9 cellular contexts compared by ENCODE assay signal in genomic region chr6:136762022-136762975, GRCh38. TPM values are rescaled to one million over a fixed set of nuclear protein-coding genes. Genes with fewer than 3 reads are reported as not detected.
DNase-seq lines count a peak whose midpoint lies in the region; ATAC-seq and TF ChIP-seq lines count a peak whose summit lies in the region.
"Had no signal": no experiment of that assay in that cellular context is flagged by ENCODE, and none has a peak within 500 bp of the region (broad histone marks: within the 10 kb centered on the region; RNA-seq: fewer than 3 reads in every experiment).

No MANE protein-coding gene starts in this region.

- peak overlapping the region; percentile 75 to 92 for H3K4me3 Mint-ChIP-seq in activated T-cell treated with anti-CD3 and anti-CD28 coated beads, Interleukin-2, amount 50 U/mL, for 72 hours

- H3K27me3 ChIP-seq in adrenal gland (no peaks in the 10 kb centered on the region), lung (ENCODE audit: control insufficient read depth, insufficient read depth) (no peaks in the 10 kb centered on the region), upper lobe of left lung (no peaks in the 10 kb centered on the region), brain microvascular endothelial cell (replicated peaks) (no peaks in the 10 kb centered on the region)

- in situ Hi-C loops in brain microvascular endothelial cell (cut with HindIII; ENCODE audit: low pct_ligation_motif_present, low sequenced_read_pairs): no loop called here

- no peak for TF ChIP-seq CTCF in adrenal gland (IDR thresholded peaks at IDR 0.05)
- TF ChIP-seq CTCF in lung (IDR thresholded peaks at IDR 0.05; ENCODE audit: control extremely low read depth, extremely low read depth): no peak
- no peak for TF ChIP-seq CTCF in upper lobe of left lung (IDR thresholded peaks at IDR 0.05)
- no peak for TF ChIP-seq CTCF in brain microvascular endothelial cell (IDR thresholded peaks at IDR 0.05; ENCODE audit: low read depth, low read length, missing control alignments)

- H3K27ac ChIP-seq in adrenal gland: peak overlapping the region in 4 of 5 donors; percentile 22 to 75 (median 42)
- H3K27ac ChIP-seq in lung (ENCODE audit: low read depth in 1 of 2, low read length in 1 of 2): peak overlapping the region; percentile 2 to 84
- peak overlapping the region; percentile 48 to 81 (median 60) for H3K27ac ChIP-seq in upper lobe of left lung
- no peak overlapping the region for H3K27ac ChIP-seq in brain microvascular endothelial cell

- peaks cover 55% of the 10 kb centered on the region for H3K4me1 Mint-ChIP-seq in activated T-cell treated with anti-CD3 and anti-CD28 coated beads, Interleukin-2, amount 50 U/mL, for 72 hours (ENCODE audit: low read depth)

- WGBS in adrenal gland, 4 donors: 39 to 45% (median 41%) methylated on average over 3 of the region's 3 CpGs
- WGBS in lung, 2 donors: 29 to 40% methylated on average over 3 of the region's 3 CpGs
- 28 to 32% methylated on average over 3 of the region's 3 CpGs for WGBS in upper lobe of left lung, 2 donors

- no peaks in the 10 kb centered on the region for H3K36me3 ChIP-seq in adrenal gland (replicated peaks in 1 of 2)
- H3K36me3 ChIP-seq in lung (ENCODE audit: control insufficient read depth in 2 of 2, insufficient read depth in 2 of 2, low read length in 2 of 2): no peaks in the 10 kb centered on the region
- no peaks in the 10 kb centered on the region for H3K36me3 ChIP-seq in upper lobe of left lung
- H3K36me3 ChIP-seq in brain microvascular endothelial cell (replicated peaks): no peaks in the 10 kb centered on the region

- intact Hi-C loops in adrenal gland (cut with DNase I): no loop called here

- H3K36me3 Mint-ChIP-seq in activated T-cell treated with anti-CD3 and anti-CD28 coated beads, Interleukin-2, amount 50 U/mL, for 72 hours (ENCODE audit: insufficient read depth in 2 of 2): peaks cover 0 to 3% of the 10 kb centered on the region in 2 donors

- H3K9me3 Mint-ChIP-seq in activated T-cell treated with anti-CD3 and anti-CD28 coated beads, Interleukin-2, amount 50 U/mL, for 72 hours: no peaks in the 10 kb centered on the region

- H3K4me1 ChIP-seq in adrenal gland (replicated peaks in 1 of 2) (peaks cover 65 to 90% of the 10 kb centered on the region in 2 donors), lung (ENCODE audit: control insufficient read depth in 2 of 2, insufficient read depth in 2 of 2, low read length in 2 of 2) (peaks cover 22 to 31% of the 10 kb centered on the region in 2 donors), upper lobe of left lung (peaks cover 37 to 67% (median 65%) of the 10 kb centered on the region in 4 donors)

- H3K27me3 Mint-ChIP-seq in activated T-cell treated with anti-CD3 and anti-CD28 coated beads, Interleukin-2, amount 50 U/mL, for 72 hours (ENCODE audit: low read depth): no peaks in the 10 kb centered on the region

- H3K4me3 ChIP-seq in adrenal gland: no peak overlapping the region
- no peak overlapping the region for H3K4me3 ChIP-seq in lung
- peak overlapping the region in 2 of 4 donors; percentile 2 to 14 for H3K4me3 ChIP-seq in upper lobe of left lung
- no peak overlapping the region for H3K4me3 ChIP-seq in brain microvascular endothelial cell (ENCODE audit: low read depth, low read length)

- DNase-seq in activated T-cell treated with anti-CD3 and anti-CD28 coated beads, Interleukin-2, amount 50 U/mL, for 72 hours: no peak
- no peak for DNase-seq in activated T-cell treated with anti-CD3 and anti-CD28 coated beads for 4 hours
- no peak for DNase-seq in adrenal gland
- DNase-seq in lung (ENCODE audit: low spot score): no peak
- DNase-seq in upper lobe of left lung: no peak
- DNase-seq in brain microvascular endothelial cell: no peak
- no peak for DNase-seq in NCI-H748 (lab: John Stamatoyannopoulos, UW; ENCODE audit: unreplicated experiment)
- DNase-seq: stimulated activated CD4-positive, alpha-beta T cell treated with anti-CD3 and anti-CD28 coated beads, Interleukin-4, amount 100 ng/mL, for 1 hour had no signal

- no peak for TF ChIP-seq EP300 in upper lobe of left lung (IDR thresholded peaks at IDR 0.05)

- no peak for ATAC-seq in activated T-cell treated with anti-CD3 and anti-CD28 coated beads, Interleukin-2, amount 50 U/mL, for 72 hours (replicated peaks in 1 of 2)
- no peak for ATAC-seq in lung (ENCODE audit: insufficient read depth, low FRiP score)
- ATAC-seq in upper lobe of left lung (ENCODE audit: low FRiP score in 2 of 2): no peak
- no peak for ATAC-seq in HG02970 (IDR thresholded peaks at IDR 0.05; ENCODE audit: low FRiP score, unreplicated experiment)

- peak overlapping the region; percentile 93 for H3K27ac Mint-ChIP-seq in activated T-cell treated with anti-CD3 and anti-CD28 coated beads, Interleukin-2, amount 50 U/mL, for 72 hours

- H3K9me3 ChIP-seq in adrenal gland (replicated peaks in 1 of 3) (no peaks in the 10 kb centered on the region), lung (ENCODE audit: control insufficient read depth in 2 of 2, insufficient read depth in 1 of 2, low read length in 1 of 2) (no peaks in the 10 kb centered on the region), upper lobe of left lung (no peaks in the 10 kb centered on the region)

- TF ChIP-seq POLR2A in adrenal gland (IDR thresholded peaks at IDR 0.05) (no peak), upper lobe of left lung (IDR thresholded peaks at IDR 0.05) (no peak)

RNA-seq across cellular contexts. Expression of gene MAP3K5, which starts 30.0 kb away (rescaled TPM):
- 10 to 100 TPM; 12.8 to 18.5 TPM for total RNA-seq in activated T-cell treated with anti-CD3 and anti-CD28 coated beads, Interleukin-2, amount 50 U/mL, for 72 hours
- total RNA-seq in adrenal gland (100 to 1,000 TPM; 139 to 306 (median 247) TPM), lung (10 to 100 TPM; 25.5 to 28.3 TPM), upper lobe of left lung (10 to 100 TPM; 26.4 to 45.1 (median 41.8) TPM)
- polyA plus RNA-seq in adrenal gland (100 to 1,000 TPM in 1 of 3 donors, 10 to 100 TPM in 2; 41.9 to 124 (median 53.3) TPM), lung (10 to 100 TPM in 1 of 2 donors, 1 to 10 TPM in 1; 7.5 to 20.1 TPM)
